In genomic region chr6:22877946-22878705, GRCh38 we compare ENCODE assay signal across 12 cellular contexts.
DNase-seq lines count a peak whose midpoint lies in the region; ATAC-seq and TF ChIP-seq lines count a peak whose summit lies in the region.
"Had no signal": no experiment of that assay in that cellular context is flagged by ENCODE, and none has a peak within 500 bp of the region (broad histone marks: within the 10 kb centered on the region; RNA-seq: fewer than 3 reads in every experiment).

No MANE protein-coding gene starts in this region.

- no peak overlapping the region for H3K4me3 ChIP-seq in tibial artery

- no peak overlapping the region for H2BK15ac ChIP-seq in H9 (ENCODE audit: low read depth, low read length)

- no peaks in the 10 kb centered on the region for H3K36me3 ChIP-seq in tibial artery

- H4K91ac ChIP-seq in H9 (ENCODE audit: insufficient read length, low read depth, low read length) = no peak overlapping the region

- H3K79me2 ChIP-seq in H9 (ENCODE audit: insufficient read depth, low read length) = no peaks in the 10 kb centered on the region

- H2BK12ac ChIP-seq in H9 (ENCODE audit: insufficient read length, low read depth, low read length) = no peak overlapping the region

- H3K27me3 ChIP-seq in H9 (ENCODE audit: insufficient read depth, low read length) (no peaks in the 10 kb centered on the region), tibial artery (no peaks in the 10 kb centered on the region)

- peak overlapping the region; percentile 27 for H3K4me2 ChIP-seq in H9 (ENCODE audit: insufficient read depth, insufficient read length, low read length)

- H3K79me1 ChIP-seq in H9 (ENCODE audit: insufficient read depth, low read depth, low read length, poor library complexity, severe bottlenecking) = no peaks in the 10 kb centered on the region

- CTCF ChIA-PET in activated naive CD4-positive, alpha-beta T cell treated with anti-CD3 and anti-CD28 coated beads, Interleukin-2, amount 10 ng/mL, durations not matched to agents 7 days and 5 days (lab: Charles Lee) = no interaction called here

- H3T11ph ChIP-seq in H9 (ENCODE audit: low read length) = no peak overlapping the region

- peaks cover 58% of the 10 kb centered on the region in 2 experiments for H3K4me1 Mint-ChIP-seq in H9
- peaks cover 70% of the 10 kb centered on the region for H3K4me1 Mint-ChIP-seq in chondrocyte (ENCODE audit: low read depth)
- H3K4me1 Mint-ChIP-seq in activated naive CD4-positive, alpha-beta T cell treated with anti-CD3 and anti-CD28 coated beads, Interleukin-2, amount 10 ng/mL, durations not matched to agents 7 days and 5 days = no peaks in the 10 kb centered on the region

- no peak overlapping the region for H3K56ac ChIP-seq in H9 (ENCODE audit: insufficient read length, low read depth, low read length)

- H3K27ac ChIP-seq in H9 (ENCODE audit: insufficient read length, low read depth, low read length) (peak overlapping the region; percentile 97), tibial artery (peak overlapping the region; percentile 31 to 50)

- H3K27ac Mint-ChIP-seq in H9 = peak overlapping the region; percentile 24 to 99 (median 94)
- H3K27ac Mint-ChIP-seq in chondrocyte (ENCODE audit: unreplicated experiment) = peak overlapping the region; percentile 62
- H3K27ac Mint-ChIP-seq in activated naive CD4-positive, alpha-beta T cell treated with anti-CD3 and anti-CD28 coated beads, Interleukin-2, amount 10 ng/mL, durations not matched to agents 7 days and 5 days = no peak overlapping the region
- H3K27ac Mint-ChIP-seq: natural killer cell treated with Interleukin-12 subunit alpha and Interleukin-12 subunit beta and Interleukin-15 and Interleukin-18, amount 100 ng/mL, for 72 hours had no signal

- TF ChIP-seq CTCF in H9 (conservative IDR thresholded peaks at IDR 0.05) (no peak), chondrocyte (IDR thresholded peaks at IDR 0.05) (no peak), tibial artery (IDR thresholded peaks at IDR 0.05) (no peak)

- H2AFZ ChIP-seq in H9 (ENCODE audit: low read length) = no peak overlapping the region

- no peak overlapping the region for H2AK5ac ChIP-seq in H9 (ENCODE audit: insufficient read length, low read length)

- no peak for ATAC-seq in HG03571 (IDR thresholded peaks at IDR 0.05; ENCODE audit: unreplicated experiment)
- no peak for ATAC-seq in GM21619 (IDR thresholded peaks at IDR 0.05; ENCODE audit: unreplicated experiment)
- ATAC-seq: natural killer cell treated with Interleukin-12 subunit alpha and Interleukin-12 subunit beta and Interleukin-15 and Interleukin-18, amount 100 ng/mL, for 72 hours; Right ventricle myocardium inferior had no signal

- H3K9me3 ChIP-seq in H9 (ENCODE audit: control insufficient read depth, low read depth, low read length) = no peaks in the 10 kb centered on the region
- H3K9me3 ChIP-seq in tibial artery = no peaks in the 10 kb centered on the region

- H3K23me2 ChIP-seq in H9 (ENCODE audit: insufficient read length, low read depth, low read length, poor library complexity, severe bottlenecking) = no peaks in the 10 kb centered on the region

- peak; percentile 32 for DNase-seq in H9
- DNase-seq in chondrocyte (ENCODE audit: low spot score) = no peak
- DNase-seq in iPS-NIHi7 (ENCODE audit: extremely low spot score) = peak; percentile 22
- DNase-seq in tibial artery = no peak
- DNase-seq in activated naive CD4-positive, alpha-beta T cell treated with anti-CD3 and anti-CD28 coated beads, Interleukin-2, amount 10 ng/mL, durations not matched to agents 7 days and 5 days = no peak
- DNase-seq: DMS53, MM.1S, NCI-H524 treated with DMSO at 0.1 percent for 48 hours had no signal

- H3K9ac ChIP-seq in H9 (ENCODE audit: extremely low read depth, insufficient read length, low read length) = no peak overlapping the region

- H3K27me3 Mint-ChIP-seq in H9 (ENCODE audit: low read depth) (no peaks in the 10 kb centered on the region), chondrocyte (ENCODE audit: low read depth) (no peaks in the 10 kb centered on the region)
- no peaks in the 10 kb centered on the region for H3K27me3 Mint-ChIP-seq in activated naive CD4-positive, alpha-beta T cell treated with anti-CD3 and anti-CD28 coated beads, Interleukin-2, amount 10 ng/mL, durations not matched to agents 7 days and 5 days
- H3K27me3 Mint-ChIP-seq: natural killer cell treated with Interleukin-12 subunit alpha and Interleukin-12 subunit beta and Interleukin-15 and Interleukin-18, amount 100 ng/mL, for 72 hours had no signal

- H3K9me3 Mint-ChIP-seq in H9 (peaks cover 4 to 9% of the 10 kb centered on the region in 2 experiments), chondrocyte (ENCODE audit: low read depth) (peaks cover 4% of the 10 kb centered on the region)
- peaks cover 2% of the 10 kb centered on the region for H3K9me3 Mint-ChIP-seq in activated naive CD4-positive, alpha-beta T cell treated with anti-CD3 and anti-CD28 coated beads, Interleukin-2, amount 10 ng/mL, durations not matched to agents 7 days and 5 days

- H4K20me1 ChIP-seq in H9 (ENCODE audit: control insufficient read depth, insufficient read depth, insufficient read length) = no peaks in the 10 kb centered on the region

- intact Hi-C loops in tibial artery (cut with DNase I; ENCODE audit: low total_unique reads) = no loop called here

- H3K18ac ChIP-seq in H9 (ENCODE audit: insufficient read length, low read depth, low read length) = no peak overlapping the region

- no CpG with 5 or more reads among the region's 5 CpGs for WGBS in H9 (ENCODE audit: extremely low coverage, insufficient read length, low lambda C conversion rate)

- H3K23ac ChIP-seq in H9 (ENCODE audit: insufficient read length, low read depth, low read length) = no peak overlapping the region

- no peak overlapping the region for H3K4ac ChIP-seq in H9 (ENCODE audit: low read depth, low read length)

- peaks cover 3 to 15% (median 15%) of the 10 kb centered on the region in 3 experiments; a peak in 6 of 7 replicates for H3K36me3 Mint-ChIP-seq in H9 (ENCODE audit: insufficient read depth in 1 of 3, low read depth in 3 of 3)
- H3K36me3 Mint-ChIP-seq in chondrocyte (ENCODE audit: low read depth) = peaks cover 2% of the 10 kb centered on the region
- no peaks in the 10 kb centered on the region for H3K36me3 Mint-ChIP-seq in activated naive CD4-positive, alpha-beta T cell treated with anti-CD3 and anti-CD28 coated beads, Interleukin-2, amount 10 ng/mL, durations not matched to agents 7 days and 5 days
- H3K36me3 Mint-ChIP-seq: natural killer cell treated with Interleukin-12 subunit alpha and Interleukin-12 subunit beta and Interleukin-15 and Interleukin-18, amount 100 ng/mL, for 72 hours had no signal

- H2BK5ac ChIP-seq in H9 (ENCODE audit: insufficient read length, low read length) = no peak overlapping the region

- H3K4me1 ChIP-seq in H9 (ENCODE audit: insufficient read depth, low read length) = peaks cover 6% of the 10 kb centered on the region; the same call in 1 of the 2 replicates
- H3K4me1 ChIP-seq in tibial artery = peaks cover 0 to 54% (median 15%) of the 10 kb centered on the region in 4 donors

- H2BK20ac ChIP-seq in H9 (ENCODE audit: low read depth, low read length, poor library complexity, severe bottlenecking) = no peak overlapping the region

- H2BK120ac ChIP-seq in H9 (ENCODE audit: low read depth, low read length, poor library complexity, severe bottlenecking) = no peak overlapping the region

- H3K4me3 Mint-ChIP-seq in H9 = peak overlapping the region; percentile 1 to 45; a peak in 4 of 5 replicates
- no peak overlapping the region for H3K4me3 Mint-ChIP-seq in chondrocyte (ENCODE audit: unreplicated experiment)
- H3K4me3 Mint-ChIP-seq in activated naive CD4-positive, alpha-beta T cell treated with anti-CD3 and anti-CD28 coated beads, Interleukin-2, amount 10 ng/mL, durations not matched to agents 7 days and 5 days = no peak overlapping the region
- H3K4me3 Mint-ChIP-seq: natural killer cell treated with Interleukin-12 subunit alpha and Interleukin-12 subunit beta and Interleukin-15 and Interleukin-18, amount 100 ng/mL, for 72 hours had no signal

- H3K14ac ChIP-seq in H9 (ENCODE audit: insufficient read depth, low read length) = no peak overlapping the region

- H4K8ac ChIP-seq in H9 (replicated peaks; ENCODE audit: insufficient read length, low read depth, low read length) = no peak overlapping the region

- H4K5ac ChIP-seq in H9 (ENCODE audit: insufficient read length, low read depth, low read length) = no peak overlapping the region

Comparison
In these comparisons a context has a peak if more than half of its experiments do, and no peak if none do; other contexts are left out.
1. DNase-seq: peak in H9 (single experiment) and iPS-NIHi7 (single experiment); none in chondrocyte (single experiment), tibial artery (0 of 2) and activated naive CD4-positive, alpha-beta T cell treated with anti-CD3 and anti-CD28 coated beads, Interleukin-2, amount 10 ng/mL, durations not matched to agents 7 days and 5 days (single experiment).
2. H3K4me3 Mint-ChIP-seq: peak in H9 (2 of 2); none in chondrocyte (single experiment) and activated naive CD4-positive, alpha-beta T cell treated with anti-CD3 and anti-CD28 coated beads, Interleukin-2, amount 10 ng/mL, durations not matched to agents 7 days and 5 days (single experiment).